Comparison of ENCODE assay signal across 20 cellular contexts in the genomic region with DNA sequence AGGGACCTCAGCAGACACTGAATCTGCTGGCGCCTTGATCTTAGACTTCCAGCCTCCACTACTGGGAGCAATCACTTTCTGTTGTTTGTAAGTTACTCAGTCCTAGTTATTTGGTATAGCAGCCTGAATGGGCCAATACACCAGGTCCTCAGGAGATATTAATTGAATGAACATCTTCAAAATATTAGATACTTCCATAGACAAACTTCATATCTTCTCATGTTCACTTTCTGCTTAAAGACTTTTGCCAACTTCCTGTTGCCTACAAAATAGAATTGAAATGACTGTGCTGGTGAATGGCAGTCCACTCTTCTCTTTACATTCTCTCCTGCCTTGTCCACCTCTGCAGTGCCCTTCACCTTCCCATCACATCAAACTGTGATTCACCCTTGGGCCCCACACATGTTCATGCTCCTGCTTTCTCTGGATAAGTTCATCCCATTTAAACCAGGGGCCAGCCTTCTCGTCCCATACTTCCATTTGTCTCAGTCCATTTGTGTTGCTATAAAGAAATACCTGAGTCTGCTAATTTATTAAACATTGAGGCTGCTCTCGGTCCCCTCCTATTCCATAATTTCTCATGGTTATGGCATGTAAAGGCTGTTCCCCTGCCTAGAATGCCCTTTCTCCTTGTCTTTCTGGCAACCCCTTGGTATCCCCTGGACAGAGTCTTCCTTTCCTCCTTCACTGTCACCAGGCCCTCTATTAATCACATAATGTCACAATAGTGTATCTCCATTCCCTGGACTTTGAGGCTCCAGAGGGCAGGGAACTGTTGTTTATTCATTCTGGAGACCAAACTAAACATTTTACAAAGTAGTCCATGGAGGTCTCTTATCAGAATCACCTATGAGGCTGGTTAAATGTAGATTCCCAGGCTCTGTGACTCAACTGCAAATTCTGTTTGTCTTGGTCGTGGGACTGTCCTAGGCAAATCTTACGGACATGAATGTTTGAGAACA.
DNase-seq lines count a peak whose midpoint lies in the region; ATAC-seq and TF ChIP-seq lines count a peak whose summit lies in the region.
"Had no signal": no experiment of that assay in that cellular context is flagged by ENCODE, and none has a peak within 500 bp of the region (broad histone marks: within the 10 kb centered on the region; RNA-seq: fewer than 3 reads in every experiment).

No MANE protein-coding gene starts in this region.

- H3K36me3 ChIP-seq in PC-9 (ENCODE audit: low read depth) (no peaks in the 10 kb centered on the region), mesendoderm (ENCODE audit: control insufficient read depth, insufficient read depth, low read length) (no peaks in the 10 kb centered on the region), upper lobe of left lung (no peaks in the 10 kb centered on the region)

- no peak overlapping the region for H3K23ac ChIP-seq in mesendoderm (ENCODE audit: low read length)

- H3K27ac ChIP-seq in PC-9, result peak overlapping the region; percentile 94
- H3K27ac ChIP-seq in mesendoderm (ENCODE audit: low read depth, low read length), result no peak overlapping the region
- H3K27ac ChIP-seq in upper lobe of left lung, result peak overlapping the region; percentile 80 to 87 (median 85)
- H3K27ac ChIP-seq: foreskin keratinocyte had no signal

- TF ChIP-seq POLR2A in upper lobe of left lung (IDR thresholded peaks at IDR 0.05), result no peak

- CTCF ChIA-PET in PC-9 (lab: Charles Lee), result no interaction called here

- no peak overlapping the region for H3K9ac ChIP-seq in mesendoderm (ENCODE audit: low read length)

- H3F3A ChIP-seq in PC-9 (ENCODE audit: insufficient read depth, low read depth), result peaks cover 51% of the 10 kb centered on the region

- no peaks in the 10 kb centered on the region for H3K9me3 ChIP-seq in PC-9 (ENCODE audit: insufficient read depth, low read depth)
- H3K9me3 ChIP-seq in upper lobe of left lung, result no peaks in the 10 kb centered on the region

- DNase-seq in PC-9, result no peak
- DNase-seq in dermis blood vessel endothelial cell, result peak; percentile 17
- no peak for DNase-seq in mesendoderm
- no peak for DNase-seq in upper lobe of left lung
- DNase-seq in central memory CD4-positive, alpha-beta T cell, result no peak
- DNase-seq in GM20000 (ENCODE audit: low spot score), result no peak
- DNase-seq: activated CD4-positive, alpha-beta T cell treated with anti-CD3 and anti-CD28 coated beads, Interleukin-2, amount 50 U/mL, for 48 hours; activated CD4-positive, CD25-positive, alpha-beta regulatory T cell; activated CD8-positive, alpha-beta memory T cell treated with anti-CD3 and anti-CD28 coated beads, Interleukin-2, amount 50 U/mL, for 48 hours; CD4-positive, alpha-beta memory T cell; effector CD8-positive, alpha-beta T cell; erythroblast; hippocampal formation; IMR-90; NCI-H2029 treated with DMSO at 0.1 percent for 48 hours; NCI-H345; NCI-H748 treated with DMSO at 0.1 percent for 48 hours; small intestine had no signal

- no CpG with 5 or more reads among the region's 5 CpGs for WGBS in mesendoderm (ENCODE audit: extremely low coverage, insufficient coverage, low lambda C conversion rate)
- 56 to 69% methylated on average over 5 of the region's 5 CpGs for WGBS in upper lobe of left lung, 2 donors

- H4K8ac ChIP-seq in mesendoderm (ENCODE audit: low read depth, low read length), result no peak overlapping the region

- H3K79me1 ChIP-seq in mesendoderm (ENCODE audit: low read length), result no peaks in the 10 kb centered on the region

- H3K4me1 ChIP-seq in PC-9 (replicated peaks; ENCODE audit: insufficient read depth) (peaks cover 58% of the 10 kb centered on the region), mesendoderm (ENCODE audit: control insufficient read depth, low read depth, low read length) (peaks cover 12% of the 10 kb centered on the region), upper lobe of left lung (peaks cover 38 to 57% (median 47%) of the 10 kb centered on the region in 4 donors)

- H3K9me2 ChIP-seq in PC-9 (ENCODE audit: insufficient read depth), result no peaks in the 10 kb centered on the region

- H2AFZ ChIP-seq in PC-9, result no peak overlapping the region

- H3K4me3 ChIP-seq in PC-9, result no peak overlapping the region
- H3K4me3 ChIP-seq in mesendoderm (ENCODE audit: low read length), result no peak overlapping the region
- H3K4me3 ChIP-seq in upper lobe of left lung, result no peak overlapping the region

- no peak overlapping the region for H4K5ac ChIP-seq in mesendoderm (ENCODE audit: low read length)

- H3K4me2 ChIP-seq in PC-9, result peak overlapping the region; percentile 75
- no peak overlapping the region for H3K4me2 ChIP-seq in mesendoderm (ENCODE audit: low read length)

- TSS peak; percentile 84 for BruUV-seq in PC-9 (replicated peaks; lab: Mats Ljungman, UMichigan)

- no peak overlapping the region for H3K56ac ChIP-seq in mesendoderm (ENCODE audit: low read length)

- TF ChIP-seq CTCF in PC-9 (conservative IDR thresholded peaks at IDR 0.05) (no peak), upper lobe of left lung (IDR thresholded peaks at IDR 0.05) (no peak), GM20000 (IDR thresholded peaks at IDR 0.05; ENCODE audit: extremely low read depth, missing control alignments) (no peak)

- TF ChIP-seq EP300 in upper lobe of left lung (IDR thresholded peaks at IDR 0.05), result no peak

- H2BK15ac ChIP-seq in mesendoderm (replicated peaks; ENCODE audit: low read depth), result peak overlapping the region; percentile 76

- ATAC-seq in upper lobe of left lung (ENCODE audit: low FRiP score in 2 of 2) (peak in 1 of 2 donors; percentile 14), HG03135 (IDR thresholded peaks at IDR 0.05; ENCODE audit: unreplicated experiment) (no peak)
- ATAC-seq: foreskin keratinocyte had no signal

- H3K79me2 ChIP-seq in PC-9 (ENCODE audit: low read depth) (no peaks in the 10 kb centered on the region), mesendoderm (ENCODE audit: control insufficient read depth, insufficient read depth, low read length) (no peaks in the 10 kb centered on the region)

- no peak overlapping the region for H2BK120ac ChIP-seq in mesendoderm (ENCODE audit: low read depth, low read length)

- intact Hi-C loops in PC-9 (cut with micrococcal nuclease; ENCODE audit: unreplicated experiment), result no loop called here

- H4K20me1 ChIP-seq in PC-9 (ENCODE audit: insufficient read depth), result no peaks in the 10 kb centered on the region

- H3K4ac ChIP-seq in mesendoderm (ENCODE audit: low read depth, low read length), result no peak overlapping the region

- POLR2A ChIA-PET in PC-9 (lab: Charles Lee; ENCODE audit: unreplicated experiment), result interaction anchor here (0.7 to 1.2 kb wide), 4 partner anchors 9 to 157 kb away, joined by 7 to 12 read pairs (median 11); partner anchors contain the start of gene NEDD9

- H2BK5ac ChIP-seq in mesendoderm (ENCODE audit: low read length), result no peak overlapping the region

- H3K27me3 ChIP-seq in PC-9 (ENCODE audit: insufficient read depth, low read depth), result no peaks in the 10 kb centered on the region
- no peaks in the 10 kb centered on the region for H3K27me3 ChIP-seq in mesendoderm (ENCODE audit: insufficient read depth, low read length, poor library complexity)
- no peaks in the 10 kb centered on the region for H3K27me3 ChIP-seq in upper lobe of left lung
- H3K27me3 ChIP-seq: foreskin keratinocyte had no signal

- H2AK5ac ChIP-seq in mesendoderm (ENCODE audit: low read length), result no peak overlapping the region

- no peak overlapping the region for H3K18ac ChIP-seq in mesendoderm (ENCODE audit: low read length)
